8 cellular contexts compared by ENCODE assay signal in the genomic region with DNA sequence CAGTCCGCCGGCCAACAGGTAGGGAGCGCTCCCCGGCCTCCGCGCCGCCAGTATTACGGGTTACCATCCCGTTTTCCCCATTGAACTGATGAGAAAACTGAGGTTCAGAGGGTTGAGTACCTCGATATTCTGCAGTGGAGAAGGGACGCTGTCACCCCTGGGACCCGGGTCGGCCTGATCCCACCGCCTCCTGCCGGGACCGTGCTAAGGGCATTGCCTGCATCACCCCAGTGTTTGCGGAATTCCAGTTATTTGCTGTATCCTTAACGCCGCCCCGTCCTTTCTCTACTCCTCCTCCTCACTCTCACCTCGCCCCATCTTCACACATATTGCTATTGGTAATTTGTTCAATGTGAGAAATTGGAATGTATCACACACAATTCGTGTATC. TPM values are rescaled to one million over a fixed set of nuclear protein-coding genes. Genes with fewer than 3 reads are reported as not detected.
DNase-seq lines count a peak whose midpoint lies in the region; ATAC-seq, FAIRE-seq and TF ChIP-seq lines count a peak whose summit lies in the region.

No MANE protein-coding gene starts in this region.

- H3K27me3 ChIP-seq in mucosa of rectum (ENCODE audit: control insufficient read depth in 2 of 2, insufficient read depth in 2 of 2, low read length in 2 of 2), result peaks cover 29 to 35% of the 10 kb centered on the region in 2 donors

- DNase-seq in A549 (ENCODE audit: low read depth in 1 of 2, low spot score in 1 of 2) (no peak), choroid plexus epithelial cell (ENCODE audit: low read depth) (no peak), OCI-M2 (lab: John Stamatoyannopoulos, UW; ENCODE audit: unreplicated experiment) (no peak), germinal center (ENCODE audit: low spot score) (no peak), NCI-H128 (lab: John Stamatoyannopoulos, UW; ENCODE audit: unreplicated experiment) (no peak)

- H3K27ac ChIP-seq in A549 (peak overlapping the region; percentile 83 to 92), HEK293 (ENCODE audit: extremely low read depth, low read depth, low read length) (no peak overlapping the region), mucosa of rectum (ENCODE audit: low read depth in 2 of 2, low read length in 2 of 2) (peak overlapping the region in 1 of 2 donors; percentile 43)

- H3K4me3 ChIP-seq in A549, result peak overlapping the region; percentile 85
- peak overlapping the region; percentile 45 for H3K4me3 ChIP-seq in HEK293 (ENCODE audit: low read depth, low read length)
- peak overlapping the region; percentile 66 for H3K4me3 ChIP-seq in choroid plexus epithelial cell (ENCODE audit: low read depth, low read length)
- H3K4me3 ChIP-seq in mucosa of rectum (ENCODE audit: low read length in 2 of 2), result peak overlapping the region; percentile 50 to 69

- H3K4me1 ChIP-seq in A549, result peaks cover 33% of the 10 kb centered on the region
- H3K4me1 ChIP-seq in HEK293 (ENCODE audit: control insufficient read depth, insufficient read depth, low read length), result no peaks in the 10 kb centered on the region
- peaks cover 3 to 12% of the 10 kb centered on the region in 2 donors for H3K4me1 ChIP-seq in mucosa of rectum (ENCODE audit: control insufficient read depth in 2 of 2, insufficient read depth in 2 of 2, low read length in 2 of 2)

- H3K4me2 ChIP-seq in A549, result peak overlapping the region; percentile 84

- no peak for TF ChIP-seq RAD21 in A549 (conservative IDR thresholded peaks at IDR 0.05 in 1 of 2, IDR thresholded peaks at IDR 0.05 in 1 of 2)

- no peak for TF ChIP-seq POLR2A in A549 (IDR thresholded peaks at IDR 0.05; ENCODE audit: low read length)

- no peak overlapping the region for H3K9ac ChIP-seq in mucosa of rectum (ENCODE audit: low read depth in 1 of 2, low read length in 2 of 2)

- ATAC-seq in A549, result peak; percentile 31 to 54; a peak in 5 of 6 replicates
- ATAC-seq in esophagus mucosa, result no peak

- H3K9me3 ChIP-seq in A549, result no peaks in the 10 kb centered on the region
- no peaks in the 10 kb centered on the region for H3K9me3 ChIP-seq in HEK293 (ENCODE audit: control insufficient read depth, insufficient read depth, low read depth, low read length)
- H3K9me3 ChIP-seq in mucosa of rectum (ENCODE audit: control insufficient read depth in 2 of 2, low read length in 2 of 2), result no peaks in the 10 kb centered on the region

- CTCF ChIA-PET in A549 (lab: Yijun Ruan, JAX), result interaction anchor here (1.4 kb wide), 1 partner anchor 100 kb away, joined by 3 read pairs; no protein-coding TSS in a partner anchor
- CTCF ChIA-PET in HEK293 (lab: Yijun Ruan, JAX), result interaction anchor here (1.2 kb wide), 1 partner anchor 9 kb away, joined by 3 read pairs; no protein-coding TSS in a partner anchor

- no peak for TF ChIP-seq EP300 in A549 (IDR thresholded peaks at IDR 0.05)

- WGBS in A549 (ENCODE audit: missing lambda C conversion rate), result under 1% methylated on average over 11 of the region's 22 CpGs

- TF ChIP-seq CTCF in A549 (IDR thresholded peaks at IDR 0.05) (no peak), HEK293 (tag by site-specific recombination; IDR thresholded peaks at IDR 0.05) (no peak), choroid plexus epithelial cell (conservative IDR thresholded peaks at IDR 0.05; ENCODE audit: low read depth, low read length) (no peak)

- no peak for FAIRE-seq in A549 (lab: Jason Lieb, UNC)

- H3K36me3 ChIP-seq in HEK293 (ENCODE audit: control insufficient read depth in 2 of 2, insufficient read depth in 1 of 2, low read length in 2 of 2), result no peaks in the 10 kb centered on the region
- no peaks in the 10 kb centered on the region for H3K36me3 ChIP-seq in mucosa of rectum (ENCODE audit: control insufficient read depth in 2 of 2, insufficient read depth in 2 of 2, low read length in 2 of 2)

- POLR2A ChIA-PET in A549 (lab: Yijun Ruan, JAX) (no interaction called here), HEK293 (lab: Yijun Ruan, JAX) (interaction anchor here (0.6 kb wide), 1 partner anchor 9 kb away, joined by 5 read pairs; no protein-coding TSS in a partner anchor)

TF ChIP-seq in A549, 52 proteins besides CTCF, POLR2A, EP300 and RAD21:
- TF ChIP-seq KDM1A (IDR thresholded peaks at IDR 0.05; ENCODE audit: low read depth), result peak; percentile 75; the same call in 1 of the 2 replicates
- no peak for TF ChIP-seq ZFP36 (IDR thresholded peaks at IDR 0.05; ENCODE audit: borderline replicate concordance, partially characterized antibody)

TF ChIP-seq in HEK293, 187 proteins besides CTCF, POLR2A, EP300 and RAD21:
- TF ChIP-seq ZNF223 (tag by site-specific recombination; IDR thresholded peaks at IDR 0.05) (peak; percentile 87), ZNF658 (tag by site-specific recombination; IDR thresholded peaks at IDR 0.05) (no peak), ZNF76 (tag by site-specific recombination; IDR thresholded peaks at IDR 0.05; ENCODE audit: borderline replicate concordance, low read depth) (0 out of 2 replicates have a peak, but pooled peaks have one; percentile 22), PRDM1 (tag by site-specific recombination; IDR thresholded peaks at IDR 0.05) (0 out of 2 replicates have a peak, but pooled peaks have one; percentile 41), ZNF335 (tag by site-specific recombination; conservative IDR thresholded peaks at IDR 0.05) (peak; percentile 19), SCRT2 (tag by site-specific recombination; IDR thresholded peaks at IDR 0.05) (peak; percentile 73), ZBTB48 (tag by site-specific recombination; IDR thresholded peaks at IDR 0.05) (0 out of 2 replicates have a peak, but pooled peaks have one; percentile 20), SP3 (tag by site-specific recombination; IDR thresholded peaks at IDR 0.05) (peak; percentile 33; the same call in 1 of the 2 replicates)
- TF ChIP-seq, protein P1, sequence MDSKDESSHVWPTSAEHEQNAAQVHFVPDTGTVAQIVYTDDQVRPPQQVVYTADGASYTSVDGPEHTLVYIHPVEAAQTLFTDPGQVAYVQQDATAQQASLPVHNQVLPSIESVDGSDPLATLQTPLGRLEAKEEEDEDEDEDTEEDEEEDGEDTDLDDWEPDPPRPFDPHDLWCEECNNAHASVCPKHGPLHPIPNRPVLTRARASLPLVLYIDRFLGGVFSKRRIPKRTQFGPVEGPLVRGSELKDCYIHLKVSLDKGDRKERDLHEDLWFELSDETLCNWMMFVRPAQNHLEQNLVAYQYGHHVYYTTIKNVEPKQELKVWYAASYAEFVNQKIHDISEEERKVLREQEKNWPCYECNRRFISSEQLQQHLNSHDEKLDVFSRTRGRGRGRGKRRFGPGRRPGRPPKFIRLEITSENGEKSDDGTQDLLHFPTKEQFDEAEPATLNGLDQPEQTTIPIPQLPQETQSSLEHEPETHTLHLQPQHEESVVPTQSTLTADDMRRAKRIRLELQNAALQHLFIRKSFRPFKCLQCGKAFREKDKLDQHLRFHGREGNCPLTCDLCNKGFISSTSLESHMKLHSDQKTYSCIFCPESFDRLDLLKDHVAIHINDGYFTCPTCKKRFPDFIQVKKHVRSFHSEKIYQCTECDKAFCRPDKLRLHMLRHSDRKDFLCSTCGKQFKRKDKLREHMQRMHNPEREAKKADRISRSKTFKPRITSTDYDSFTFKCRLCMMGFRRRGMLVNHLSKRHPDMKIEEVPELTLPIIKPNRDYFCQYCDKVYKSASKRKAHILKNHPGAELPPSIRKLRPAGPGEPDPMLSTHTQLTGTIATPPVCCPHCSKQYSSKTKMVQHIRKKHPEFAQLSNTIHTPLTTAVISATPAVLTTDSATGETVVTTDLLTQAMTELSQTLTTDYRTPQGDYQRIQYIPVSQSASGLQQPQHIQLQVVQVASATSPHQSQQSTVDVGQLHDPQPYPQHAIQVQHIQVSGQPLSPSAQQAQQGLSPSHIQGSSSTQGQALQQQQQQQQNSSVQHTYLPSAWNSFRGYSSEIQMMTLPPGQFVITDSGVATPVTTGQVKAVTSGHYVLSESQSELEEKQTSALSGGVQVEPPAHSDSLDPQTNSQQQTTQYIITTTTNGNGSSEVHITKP (tag by site-specific recombination; IDR thresholded peaks at IDR 0.05), result 0 out of 2 replicates have a peak, but pooled peaks have one; percentile 8
- TF ChIP-seq, protein P2, sequence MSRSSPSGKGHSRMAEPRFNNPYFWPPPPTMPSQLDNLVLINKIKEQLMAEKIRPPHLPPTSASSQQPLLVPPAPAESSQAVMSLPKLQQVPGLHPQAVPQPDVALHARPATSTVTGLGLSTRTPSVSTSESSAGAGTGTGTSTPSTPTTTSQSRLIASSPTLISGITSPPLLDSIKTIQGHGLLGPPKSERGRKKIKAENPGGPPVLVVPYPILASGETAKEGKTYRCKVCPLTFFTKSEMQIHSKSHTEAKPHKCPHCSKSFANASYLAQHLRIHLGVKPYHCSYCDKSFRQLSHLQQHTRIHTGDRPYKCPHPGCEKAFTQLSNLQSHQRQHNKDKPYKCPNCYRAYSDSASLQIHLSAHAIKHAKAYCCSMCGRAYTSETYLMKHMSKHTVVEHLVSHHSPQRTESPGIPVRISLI (tag by site-specific recombination; IDR thresholded peaks at IDR 0.05), result no peak

RNA-seq across cellular contexts. Expression of a gene that starts 0.4 kb away (rescaled TPM):
- polyA plus RNA-seq in A549 (2011; rRNA removed) (5.0 and 5.1 TPM in 2 replicates), A549 (2017; fragmentation: RNase III; extraction: RNeasy Plus Mini Kit Qiagen cat#74134 plus additional on column Dnase treatment) (6.0 to 9.2 TPM (median 7.8 TPM) in 3 replicates)
- 9.1 and 14.2 TPM in 2 replicates for polyA plus RNA-seq in A549 (2012; cell fraction: cytosol; rRNA removed)
- polyA plus RNA-seq in A549 (2012; cell fraction: nucleus; rRNA removed), result 12.3 and 13.3 TPM in 2 replicates
- polyA minus RNA-seq in A549 (2011; rRNA and poly(A)+ RNA removed), result 6.2 and 6.8 TPM in 2 replicates
- total RNA-seq in esophagus mucosa, result 14.3 TPM
